Comparison of ENCODE assay signal across 1 cellular context in the genomic region with DNA sequence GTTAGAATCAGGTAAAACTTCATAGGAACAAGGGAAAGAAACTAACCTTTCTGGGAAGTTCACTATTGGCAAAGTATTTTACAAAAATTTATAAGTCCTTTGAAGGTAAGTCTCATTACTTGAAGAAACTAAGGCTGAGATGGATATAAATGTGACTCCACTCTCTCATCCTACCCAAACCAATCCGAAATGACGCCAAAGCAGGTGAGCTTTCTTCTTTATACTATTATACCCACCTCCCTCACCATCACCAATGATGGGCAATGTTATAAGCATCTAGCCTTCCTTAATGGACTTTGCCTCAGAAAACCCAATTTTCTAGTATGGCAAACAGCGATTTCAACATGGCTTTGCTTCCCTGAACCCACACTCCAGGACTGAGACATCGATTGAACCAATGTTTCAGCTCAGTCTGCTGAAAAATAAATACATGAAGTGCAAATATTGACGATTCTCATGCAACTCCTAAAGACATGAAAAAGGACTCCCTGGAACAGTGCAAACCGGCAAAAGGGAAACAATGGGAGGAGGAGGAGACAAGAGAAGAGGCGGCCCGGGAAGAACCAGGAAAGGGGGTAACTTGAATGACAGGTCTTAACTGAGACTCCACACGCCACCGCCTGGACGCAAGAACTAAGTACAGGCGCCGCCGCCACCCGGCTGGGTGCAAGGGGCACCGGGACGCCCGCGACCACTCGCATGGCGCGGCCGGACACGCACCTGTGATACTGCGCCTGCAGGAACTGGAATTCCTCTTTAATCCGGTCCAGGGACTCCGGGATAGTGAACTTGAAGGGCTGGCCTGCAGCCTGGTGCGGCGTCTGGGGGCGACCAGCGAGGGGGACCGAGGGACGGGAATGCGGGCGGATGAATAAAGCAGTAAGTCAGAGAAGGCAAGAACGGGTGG.
TF ChIP-seq lines count a peak whose summit lies in the region.

No MANE protein-coding gene starts in this region.

TF ChIP-seq in HepG2, 621 proteins besides CTCF, POLR2A, EP300 and RAD21 (continued from another document and continues in another):
- no peak for TF ChIP-seq ZFP36L1 (CRISPR knock-in tag; IDR thresholded peaks at IDR 0.05)
- TF ChIP-seq, protein P1, sequence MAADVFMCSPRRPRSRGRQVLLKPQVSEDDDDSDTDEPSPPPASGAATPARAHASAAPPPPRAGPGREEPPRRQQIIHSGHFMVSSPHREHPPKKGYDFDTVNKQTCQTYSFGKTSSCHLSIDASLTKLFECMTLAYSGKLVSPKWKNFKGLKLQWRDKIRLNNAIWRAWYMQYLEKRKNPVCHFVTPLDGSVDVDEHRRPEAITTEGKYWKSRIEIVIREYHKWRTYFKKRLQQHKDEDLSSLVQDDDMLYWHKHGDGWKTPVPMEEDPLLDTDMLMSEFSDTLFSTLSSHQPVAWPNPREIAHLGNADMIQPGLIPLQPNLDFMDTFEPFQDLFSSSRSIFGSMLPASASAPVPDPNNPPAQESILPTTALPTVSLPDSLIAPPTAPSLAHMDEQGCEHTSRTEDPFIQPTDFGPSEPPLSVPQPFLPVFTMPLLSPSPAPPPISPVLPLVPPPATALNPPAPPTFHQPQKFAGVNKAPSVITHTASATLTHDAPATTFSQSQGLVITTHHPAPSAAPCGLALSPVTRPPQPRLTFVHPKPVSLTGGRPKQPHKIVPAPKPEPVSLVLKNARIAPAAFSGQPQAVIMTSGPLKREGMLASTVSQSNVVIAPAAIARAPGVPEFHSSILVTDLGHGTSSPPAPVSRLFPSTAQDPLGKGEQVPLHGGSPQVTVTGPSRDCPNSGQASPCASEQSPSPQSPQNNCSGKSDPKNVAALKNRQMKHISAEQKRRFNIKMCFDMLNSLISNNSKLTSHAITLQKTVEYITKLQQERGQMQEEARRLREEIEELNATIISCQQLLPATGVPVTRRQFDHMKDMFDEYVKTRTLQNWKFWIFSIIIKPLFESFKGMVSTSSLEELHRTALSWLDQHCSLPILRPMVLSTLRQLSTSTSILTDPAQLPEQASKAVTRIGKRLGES (CRISPR knock-in tag; IDR thresholded peaks at IDR 0.05; ENCODE audit: borderline replicate concordance) = no peak
- TF ChIP-seq, protein P2, sequence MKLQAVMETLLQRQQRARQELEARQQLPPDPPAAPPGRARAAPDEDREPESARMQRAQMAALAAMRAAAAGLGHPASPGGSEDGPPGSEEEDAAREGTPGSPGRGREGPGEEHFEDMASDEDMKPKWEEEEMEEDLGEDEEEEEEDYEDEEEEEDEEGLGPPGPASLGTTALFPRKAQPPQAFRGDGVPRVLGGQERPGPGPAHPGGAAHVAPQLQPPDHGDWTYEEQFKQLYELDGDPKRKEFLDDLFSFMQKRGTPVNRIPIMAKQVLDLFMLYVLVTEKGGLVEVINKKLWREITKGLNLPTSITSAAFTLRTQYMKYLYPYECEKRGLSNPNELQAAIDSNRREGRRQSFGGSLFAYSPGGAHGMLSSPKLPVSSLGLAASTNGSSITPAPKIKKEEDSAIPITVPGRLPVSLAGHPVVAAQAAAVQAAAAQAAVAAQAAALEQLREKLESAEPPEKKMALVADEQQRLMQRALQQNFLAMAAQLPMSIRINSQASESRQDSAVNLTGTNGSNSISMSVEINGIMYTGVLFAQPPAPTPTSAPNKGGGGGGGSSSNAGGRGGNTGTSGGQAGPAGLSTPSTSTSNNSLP (IDR thresholded peaks at IDR 0.05; ENCODE audit: low read depth, low read length) = peak; percentile 90
- TF ChIP-seq, protein P3, sequence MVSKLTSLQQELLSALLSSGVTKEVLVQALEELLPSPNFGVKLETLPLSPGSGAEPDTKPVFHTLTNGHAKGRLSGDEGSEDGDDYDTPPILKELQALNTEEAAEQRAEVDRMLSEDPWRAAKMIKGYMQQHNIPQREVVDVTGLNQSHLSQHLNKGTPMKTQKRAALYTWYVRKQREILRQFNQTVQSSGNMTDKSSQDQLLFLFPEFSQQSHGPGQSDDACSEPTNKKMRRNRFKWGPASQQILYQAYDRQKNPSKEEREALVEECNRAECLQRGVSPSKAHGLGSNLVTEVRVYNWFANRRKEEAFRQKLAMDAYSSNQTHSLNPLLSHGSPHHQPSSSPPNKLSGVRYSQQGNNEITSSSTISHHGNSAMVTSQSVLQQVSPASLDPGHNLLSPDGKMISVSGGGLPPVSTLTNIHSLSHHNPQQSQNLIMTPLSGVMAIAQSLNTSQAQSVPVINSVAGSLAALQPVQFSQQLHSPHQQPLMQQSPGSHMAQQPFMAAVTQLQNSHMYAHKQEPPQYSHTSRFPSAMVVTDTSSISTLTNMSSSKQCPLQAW (CRISPR knock-in tag; IDR thresholded peaks at IDR 0.05) = peak; percentile 93
- peak; percentile 96 for TF ChIP-seq SAP130 (CRISPR knock-in tag; IDR thresholded peaks at IDR 0.05; ENCODE audit: low read depth)
- TF ChIP-seq PHF5A (CRISPR knock-in tag; IDR thresholded peaks at IDR 0.05; ENCODE audit: low read depth, unreplicated experiment) = no peak
- no peak for TF ChIP-seq SYNCRIP (IDR thresholded peaks at IDR 0.05; ENCODE audit: insufficient read depth, low read depth, low read length)
- no peak for TF ChIP-seq ZNF569 (CRISPR knock-in tag; IDR thresholded peaks at IDR 0.05; ENCODE audit: borderline replicate concordance)
- peak; percentile 95 for TF ChIP-seq ZNF703 (CRISPR knock-in tag; IDR thresholded peaks at IDR 0.05; ENCODE audit: borderline replicate concordance)
- TF ChIP-seq SIN3B (IDR thresholded peaks at IDR 0.05; ENCODE audit: low read length) = no peak
- peak; percentile 87; the same call in 1 of the 2 replicates for TF ChIP-seq ELF4 (CRISPR knock-in tag; IDR thresholded peaks at IDR 0.05; ENCODE audit: borderline replicate concordance)
- peak; percentile 63; the same call in 1 of the 2 replicates for TF ChIP-seq ETV6 (CRISPR knock-in tag; conservative IDR thresholded peaks at IDR 0.05)
- TF ChIP-seq, protein P4, sequence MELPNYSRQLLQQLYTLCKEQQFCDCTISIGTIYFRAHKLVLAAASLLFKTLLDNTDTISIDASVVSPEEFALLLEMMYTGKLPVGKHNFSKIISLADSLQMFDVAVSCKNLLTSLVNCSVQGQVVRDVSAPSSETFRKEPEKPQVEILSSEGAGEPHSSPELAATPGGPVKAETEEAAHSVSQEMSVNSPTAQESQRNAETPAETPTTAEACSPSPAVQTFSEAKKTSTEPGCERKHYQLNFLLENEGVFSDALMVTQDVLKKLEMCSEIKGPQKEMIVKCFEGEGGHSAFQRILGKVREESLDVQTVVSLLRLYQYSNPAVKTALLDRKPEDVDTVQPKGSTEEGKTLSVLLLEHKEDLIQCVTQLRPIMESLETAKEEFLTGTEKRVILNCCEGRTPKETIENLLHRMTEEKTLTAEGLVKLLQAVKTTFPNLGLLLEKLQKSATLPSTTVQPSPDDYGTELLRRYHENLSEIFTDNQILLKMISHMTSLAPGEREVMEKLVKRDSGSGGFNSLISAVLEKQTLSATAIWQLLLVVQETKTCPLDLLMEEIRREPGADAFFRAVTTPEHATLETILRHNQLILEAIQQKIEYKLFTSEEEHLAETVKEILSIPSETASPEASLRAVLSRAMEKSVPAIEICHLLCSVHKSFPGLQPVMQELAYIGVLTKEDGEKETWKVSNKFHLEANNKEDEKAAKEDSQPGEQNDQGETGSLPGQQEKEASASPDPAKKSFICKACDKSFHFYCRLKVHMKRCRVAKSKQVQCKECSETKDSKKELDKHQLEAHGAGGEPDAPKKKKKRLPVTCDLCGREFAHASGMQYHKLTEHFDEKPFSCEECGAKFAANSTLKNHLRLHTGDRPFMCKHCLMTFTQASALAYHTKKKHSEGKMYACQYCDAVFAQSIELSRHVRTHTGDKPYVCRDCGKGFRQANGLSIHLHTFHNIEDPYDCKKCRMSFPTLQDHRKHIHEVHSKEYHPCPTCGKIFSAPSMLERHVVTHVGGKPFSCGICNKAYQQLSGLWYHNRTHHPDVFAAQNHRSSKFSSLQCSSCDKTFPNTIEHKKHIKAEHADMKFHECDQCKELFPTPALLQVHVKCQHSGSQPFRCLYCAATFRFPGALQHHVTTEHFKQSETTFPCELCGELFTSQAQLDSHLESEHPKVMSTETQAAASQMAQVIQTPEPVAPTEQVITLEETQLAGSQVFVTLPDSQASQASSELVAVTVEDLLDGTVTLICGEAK (IDR thresholded peaks at IDR 0.05) = no peak
- TF ChIP-seq, protein P4 (CRISPR knock-in tag; IDR thresholded peaks at IDR 0.05) = peak; percentile 10; the same call in 1 of the 2 replicates
- TF ChIP-seq ZNF232 (CRISPR knock-in tag; IDR thresholded peaks at IDR 0.05; ENCODE audit: borderline replicate concordance) = peak; percentile 76; the same call in 1 of the 2 replicates
- TF ChIP-seq, protein P5, sequence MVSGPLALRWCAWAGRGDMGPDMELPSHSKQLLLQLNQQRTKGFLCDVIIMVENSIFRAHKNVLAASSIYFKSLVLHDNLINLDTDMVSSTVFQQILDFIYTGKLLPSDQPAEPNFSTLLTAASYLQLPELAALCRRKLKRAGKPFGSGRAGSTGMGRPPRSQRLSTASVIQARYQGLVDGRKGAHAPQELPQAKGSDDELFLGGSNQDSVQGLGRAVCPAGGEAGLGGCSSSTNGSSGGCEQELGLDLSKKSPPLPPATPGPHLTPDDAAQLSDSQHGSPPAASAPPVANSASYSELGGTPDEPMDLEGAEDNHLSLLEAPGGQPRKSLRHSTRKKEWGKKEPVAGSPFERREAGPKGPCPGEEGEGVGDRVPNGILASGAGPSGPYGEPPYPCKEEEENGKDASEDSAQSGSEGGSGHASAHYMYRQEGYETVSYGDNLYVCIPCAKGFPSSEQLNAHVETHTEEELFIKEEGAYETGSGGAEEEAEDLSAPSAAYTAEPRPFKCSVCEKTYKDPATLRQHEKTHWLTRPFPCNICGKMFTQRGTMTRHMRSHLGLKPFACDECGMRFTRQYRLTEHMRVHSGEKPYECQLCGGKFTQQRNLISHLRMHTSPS (CRISPR knock-in tag; IDR thresholded peaks at IDR 0.05; ENCODE audit: low read depth) = peak; percentile 53; the same call in 1 of the 2 replicates
- TF ChIP-seq, protein P6, sequence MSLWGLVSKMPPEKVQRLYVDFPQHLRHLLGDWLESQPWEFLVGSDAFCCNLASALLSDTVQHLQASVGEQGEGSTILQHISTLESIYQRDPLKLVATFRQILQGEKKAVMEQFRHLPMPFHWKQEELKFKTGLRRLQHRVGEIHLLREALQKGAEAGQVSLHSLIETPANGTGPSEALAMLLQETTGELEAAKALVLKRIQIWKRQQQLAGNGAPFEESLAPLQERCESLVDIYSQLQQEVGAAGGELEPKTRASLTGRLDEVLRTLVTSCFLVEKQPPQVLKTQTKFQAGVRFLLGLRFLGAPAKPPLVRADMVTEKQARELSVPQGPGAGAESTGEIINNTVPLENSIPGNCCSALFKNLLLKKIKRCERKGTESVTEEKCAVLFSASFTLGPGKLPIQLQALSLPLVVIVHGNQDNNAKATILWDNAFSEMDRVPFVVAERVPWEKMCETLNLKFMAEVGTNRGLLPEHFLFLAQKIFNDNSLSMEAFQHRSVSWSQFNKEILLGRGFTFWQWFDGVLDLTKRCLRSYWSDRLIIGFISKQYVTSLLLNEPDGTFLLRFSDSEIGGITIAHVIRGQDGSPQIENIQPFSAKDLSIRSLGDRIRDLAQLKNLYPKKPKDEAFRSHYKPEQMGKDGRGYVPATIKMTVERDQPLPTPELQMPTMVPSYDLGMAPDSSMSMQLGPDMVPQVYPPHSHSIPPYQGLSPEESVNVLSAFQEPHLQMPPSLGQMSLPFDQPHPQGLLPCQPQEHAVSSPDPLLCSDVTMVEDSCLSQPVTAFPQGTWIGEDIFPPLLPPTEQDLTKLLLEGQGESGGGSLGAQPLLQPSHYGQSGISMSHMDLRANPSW (CRISPR knock-in tag; IDR thresholded peaks at IDR 0.05; ENCODE audit: borderline replicate concordance) = peak; percentile 84
- TF ChIP-seq ARNT (IDR thresholded peaks at IDR 0.05) = no peak
- no peak for TF ChIP-seq NCOA5 (CRISPR knock-in tag; IDR thresholded peaks at IDR 0.05)
- TF ChIP-seq SALL2 (CRISPR knock-in tag; IDR thresholded peaks at IDR 0.05) = no peak
- TF ChIP-seq TAF15 (IDR thresholded peaks at IDR 0.05; ENCODE audit: low read depth, low read length, poor library complexity, severe bottlenecking) = no peak
- peak; percentile 60 for TF ChIP-seq YY1 (IDR thresholded peaks at IDR 0.05; ENCODE audit: insufficient read depth, insufficient replicate concordance, low read depth, low read length)
- peak; percentile 25; the same call in 1 of the 2 replicates for TF ChIP-seq KDM2A (CRISPR knock-in tag; IDR thresholded peaks at IDR 0.05; ENCODE audit: borderline replicate concordance, low read depth)
- TF ChIP-seq ONECUT2 (CRISPR knock-in tag; IDR thresholded peaks at IDR 0.05) = peak; percentile 98
- TF ChIP-seq ZSCAN25 (CRISPR knock-in tag; IDR thresholded peaks at IDR 0.05) = peak; percentile 48; the same call in 1 of the 2 replicates
- TF ChIP-seq ZZZ3 (CRISPR knock-in tag; IDR thresholded peaks at IDR 0.05; ENCODE audit: borderline replicate concordance) = 0 out of 2 replicates have a peak, but pooled peaks have one; percentile 16
- TF ChIP-seq HOXA9 (CRISPR knock-in tag; IDR thresholded peaks at IDR 0.05; ENCODE audit: borderline replicate concordance) = no peak
- no peak for TF ChIP-seq SP1 (IDR thresholded peaks at IDR 0.05)
- TF ChIP-seq SP1 (CRISPR knock-in tag; IDR thresholded peaks at IDR 0.05) = no peak
- TF ChIP-seq, protein P7, sequence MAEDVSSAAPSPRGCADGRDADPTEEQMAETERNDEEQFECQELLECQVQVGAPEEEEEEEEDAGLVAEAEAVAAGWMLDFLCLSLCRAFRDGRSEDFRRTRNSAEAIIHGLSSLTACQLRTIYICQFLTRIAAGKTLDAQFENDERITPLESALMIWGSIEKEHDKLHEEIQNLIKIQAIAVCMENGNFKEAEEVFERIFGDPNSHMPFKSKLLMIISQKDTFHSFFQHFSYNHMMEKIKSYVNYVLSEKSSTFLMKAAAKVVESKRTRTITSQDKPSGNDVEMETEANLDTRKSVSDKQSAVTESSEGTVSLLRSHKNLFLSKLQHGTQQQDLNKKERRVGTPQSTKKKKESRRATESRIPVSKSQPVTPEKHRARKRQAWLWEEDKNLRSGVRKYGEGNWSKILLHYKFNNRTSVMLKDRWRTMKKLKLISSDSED (CRISPR knock-in tag; IDR thresholded peaks at IDR 0.05) = no peak
- TF ChIP-seq PAX8 (CRISPR knock-in tag; IDR thresholded peaks at IDR 0.05; ENCODE audit: borderline replicate concordance) = no peak
